17 cellular contexts compared by ENCODE assay signal in the genomic region with DNA sequence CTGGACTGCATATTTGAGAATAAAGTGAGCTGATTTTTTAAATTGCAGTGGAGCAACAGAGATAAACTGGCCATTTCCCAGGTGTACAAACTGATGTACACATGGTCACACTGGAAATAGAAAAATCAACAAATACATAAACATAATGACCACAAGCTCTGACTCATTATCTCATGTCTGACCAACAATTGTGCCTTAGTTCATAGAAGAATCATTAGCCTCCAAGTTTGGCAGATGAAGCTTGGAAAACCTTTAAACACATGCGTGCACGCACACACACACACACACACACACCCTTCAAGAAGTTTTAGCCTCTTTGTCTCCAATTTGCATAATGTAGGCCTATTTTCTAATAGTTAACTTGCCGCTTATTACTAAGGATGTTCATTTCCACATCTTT.
DNase-seq lines count a peak whose midpoint lies in the region; ATAC-seq and TF ChIP-seq lines count a peak whose summit lies in the region.
"Had no signal": no experiment of that assay in that cellular context is flagged by ENCODE, and none has a peak within 500 bp of the region (broad histone marks: within the 10 kb centered on the region; RNA-seq: fewer than 3 reads in every experiment).

No MANE protein-coding gene starts in this region.

- H2BK15ac ChIP-seq in mesenchymal stem cell (ENCODE audit: low read depth, poor library complexity, severe bottlenecking): no peak overlapping the region

- in situ Hi-C loops in astrocyte of the cerebellum (cut with HindIII; ENCODE audit: low sequenced_read_pairs): no loop called here

- 83% methylated on average over 2 of the region's 3 CpGs for WGBS in mesenchymal stem cell
- 79 to 90% methylated on average over 3 of the region's 3 CpGs for WGBS in aorta, 2 donors

- H2BK12ac ChIP-seq in mesenchymal stem cell (ENCODE audit: low read length in 2 of 2): no peak overlapping the region

- no peak overlapping the region for H3K4me2 ChIP-seq in mesenchymal stem cell (ENCODE audit: low read length, poor library complexity, severe bottlenecking)

- H3K4ac ChIP-seq in mesenchymal stem cell (ENCODE audit: low read depth in 1 of 2, low read length in 2 of 2): no peak overlapping the region

- no peak overlapping the region for H4K8ac ChIP-seq in mesenchymal stem cell (ENCODE audit: low read length)

- H3K9ac ChIP-seq in mesenchymal stem cell (ENCODE audit: low read length): no peak overlapping the region

- DNase-seq in LHCN-M2 (ENCODE audit: low read depth) (peak; percentile 72), astrocyte of the cerebellum (ENCODE audit: low read depth) (peak; percentile 37), mesenchymal stem cell (peak; percentile 56), RWPE1 (ENCODE audit: low spot score) (no peak), NCI-H2029 treated with DMSO at 0.1 percent for 48 hours (lab: John Stamatoyannopoulos, UW) (no peak), aorta (no peak), NCI-H345 (lab: John Stamatoyannopoulos, UW) (no peak)
- DNase-seq: ACHN; BE2C; C1 segment of cervical spinal cord; Caco-2; CD4-positive, alpha-beta T cell; DMS153; GDM1; IMR-90 had no signal

- no peak overlapping the region for H2BK120ac ChIP-seq in mesenchymal stem cell (ENCODE audit: low read depth, low read length)

- CTCF ChIA-PET in RWPE1 (lab: Yijun Ruan, JAX): no interaction called here

- H3K27ac ChIP-seq in mesenchymal stem cell (ENCODE audit: low read length, poor library complexity, severe bottlenecking) (no peak overlapping the region), RWPE1 (no peak overlapping the region), aorta (ENCODE audit: low read depth in 1 of 2, low read length in 2 of 2) (no peak overlapping the region)

- H3K14ac ChIP-seq in mesenchymal stem cell (ENCODE audit: low read length in 2 of 2): no peak overlapping the region

- POLR2A ChIA-PET in RWPE1 (lab: Yijun Ruan, JAX; ENCODE audit: low non-redundant PET): no interaction called here

- H3K36me3 ChIP-seq in mesenchymal stem cell (ENCODE audit: control insufficient read depth in 1 of 2, insufficient read depth in 2 of 2, low read depth in 1 of 2, low read length in 2 of 2) (no peaks in the 10 kb centered on the region), aorta (ENCODE audit: control insufficient read depth in 1 of 2, insufficient read depth in 2 of 2, low read length in 1 of 2) (no peaks in the 10 kb centered on the region)
- H3K36me3 ChIP-seq: BE2C, HAP-1 had no signal

- intact Hi-C loops in aorta (cut with DNase I): no loop called here

- H2BK5ac ChIP-seq in mesenchymal stem cell (ENCODE audit: low read depth, low read length, poor library complexity, severe bottlenecking): no peak overlapping the region

- H2AK5ac ChIP-seq in mesenchymal stem cell (ENCODE audit: low read length, severe bottlenecking): no peak overlapping the region

- H3K23ac ChIP-seq in mesenchymal stem cell (ENCODE audit: low read length in 2 of 2): no peak overlapping the region

- no peak overlapping the region for H3K18ac ChIP-seq in mesenchymal stem cell (ENCODE audit: low read depth in 1 of 2, low read length in 2 of 2)

- H3K4me1 ChIP-seq in mesenchymal stem cell (ENCODE audit: control insufficient read depth, insufficient read depth, low read depth, low read length) (no peaks in the 10 kb centered on the region), aorta (ENCODE audit: control insufficient read depth in 1 of 2, insufficient read depth in 2 of 2, low read length in 2 of 2) (no peaks in the 10 kb centered on the region)
- H3K4me1 ChIP-seq: Caco-2, HAP-1 had no signal

- H2AFZ ChIP-seq in mesenchymal stem cell (ENCODE audit: low read depth, low read length): no peak overlapping the region

- no peak overlapping the region for H4K91ac ChIP-seq in mesenchymal stem cell (ENCODE audit: low read length)

- no peaks in the 10 kb centered on the region for H3K79me1 ChIP-seq in mesenchymal stem cell (replicated peaks; ENCODE audit: low read length, poor library complexity, severe bottlenecking)

- no peaks in the 10 kb centered on the region for H3K9me3 ChIP-seq in mesenchymal stem cell (ENCODE audit: control insufficient read depth, low read length)
- H3K9me3 ChIP-seq in aorta (ENCODE audit: control insufficient read depth, low read length): no peaks in the 10 kb centered on the region
- H3K9me3 ChIP-seq: BE2C, Caco-2, HAP-1 had no signal

- ATAC-seq in aorta (ENCODE audit: low FRiP score): no peak
- ATAC-seq: K562 had no signal

- H3K4me3 ChIP-seq in astrocyte of the cerebellum (ENCODE audit: low read depth, low read length) (no peak overlapping the region), mesenchymal stem cell (ENCODE audit: insufficient read depth in 1 of 2, low read depth in 1 of 2, low read length in 2 of 2) (no peak overlapping the region), aorta (ENCODE audit: low read length in 2 of 2) (no peak overlapping the region)
- H3K4me3 ChIP-seq: HAP-1, K562 had no signal

- H3K27me3 ChIP-seq in mesenchymal stem cell (ENCODE audit: control insufficient read depth in 1 of 2, insufficient read depth in 1 of 2, low read length in 2 of 2) (no peaks in the 10 kb centered on the region), aorta (ENCODE audit: control insufficient read depth in 1 of 2, insufficient read depth in 2 of 2, low read length in 1 of 2) (no peaks in the 10 kb centered on the region)
- H3K27me3 ChIP-seq: BE2C had no signal

- TF ChIP-seq CTCF in astrocyte of the cerebellum (IDR thresholded peaks at IDR 0.05; ENCODE audit: low read depth, low read length, missing control alignments) (no peak), RWPE1 (conservative IDR thresholded peaks at IDR 0.05; ENCODE audit: low read depth) (no peak)

Comparison
In these comparisons a context has a peak if more than half of its experiments do, and no peak if none do; other contexts are left out.
1. DNase-seq: peak in LHCN-M2 (single experiment), astrocyte of the cerebellum (single experiment) and mesenchymal stem cell (single experiment); none in RWPE1 (single experiment), NCI-H2029 treated with DMSO at 0.1 percent for 48 hours (single experiment), aorta (0 of 2) and NCI-H345 (single experiment).